In genomic region chr12:116916714-116917114, GRCh38 we compare ENCODE assay signal across 8 cellular contexts.
DNase-seq lines count a peak whose midpoint lies in the region; ATAC-seq and TF ChIP-seq lines count a peak whose summit lies in the region.

No MANE protein-coding gene starts in this region.

- peak; percentile 58 for DNase-seq in AG09309 (ENCODE audit: low read depth)
- DNase-seq in NOMO-1 treated with dmso at 0.1 percent for 144 hours (lab: John Stamatoyannopoulos, UW; ENCODE audit: unreplicated experiment), result peak; percentile 23
- peak; percentile 67 for DNase-seq in activated gamma-delta T cell treated with anti-CD3 and anti-CD28 coated beads, Interleukin-2, amount 50 U/mL, for 16 hours (ENCODE audit: low read depth)
- DNase-seq in islet precursor cell, result peak; percentile 95
- no peak for DNase-seq in midbrain (lab: John Stamatoyannopoulos, UW)
- no peak for DNase-seq in NCI-H2081 (lab: John Stamatoyannopoulos, UW)

- H3K4me3 ChIP-seq in AG09309 (ENCODE audit: control insufficient read depth, low read depth, low read length), result no peak overlapping the region

- TF ChIP-seq CTCF in AG09309 (IDR thresholded peaks at IDR 0.05; ENCODE audit: control insufficient read depth, insufficient read depth, low read depth, low read length, missing control alignments), result peak; percentile 26

- ATAC-seq in GM18861 (IDR thresholded peaks at IDR 0.05; ENCODE audit: unreplicated experiment), result peak; percentile 94
- ATAC-seq in HG03066 (IDR thresholded peaks at IDR 0.05; ENCODE audit: low read depth, unreplicated experiment), result peak; percentile 96

Comparison
In these comparisons a context has a peak if more than half of its experiments do, and no peak if none do; other contexts are left out.
1. DNase-seq: peak in AG09309 (single experiment), NOMO-1 treated with dmso at 0.1 percent for 144 hours (single experiment), activated gamma-delta T cell treated with anti-CD3 and anti-CD28 coated beads, Interleukin-2, amount 50 U/mL, for 16 hours (single experiment) and islet precursor cell (single experiment); none in midbrain (single experiment) and NCI-H2081 (0 of 2).